In genomic region chr3:186138272-186138981, GRCh38 we compare ENCODE assay signal across 21 cellular contexts. TPM values are rescaled to one million over a fixed set of nuclear protein-coding genes. Genes with fewer than 3 reads are reported as not detected.
A peak's percentile ranks its signal among the peaks of the same experiment; 100 is the strongest.
DNase-seq lines count a peak whose midpoint lies in the region; ATAC-seq, FAIRE-seq and TF ChIP-seq lines count a peak whose summit lies in the region.
"Had no signal": no experiment of that assay in that cellular context is flagged by ENCODE, and none has a peak within 500 bp of the region (broad histone marks: within the 10 kb centered on the region; RNA-seq: fewer than 3 reads in every experiment).

No MANE protein-coding gene starts in this region.

- CTCF ChIA-PET in activated naive CD4-positive, alpha-beta T cell treated with anti-CD3 and anti-CD28 coated beads for 36 hours (lab: Charles Lee): no interaction called here

- H3K9ac ChIP-seq in endodermal cell (ENCODE audit: extremely low read depth, low read length, poor library complexity, severe bottlenecking): no peak overlapping the region

- peaks cover 2% of the 10 kb centered on the region for H3K4me1 Mint-ChIP-seq in endodermal cell
- peaks cover 50% of the 10 kb centered on the region for H3K4me1 Mint-ChIP-seq in nephron progenitor cell
- H3K4me1 Mint-ChIP-seq in activated naive CD4-positive, alpha-beta T cell treated with anti-CD3 and anti-CD28 coated beads for 36 hours (ENCODE audit: low read depth): no peaks in the 10 kb centered on the region

- H3K27me3 Mint-ChIP-seq in endodermal cell (ENCODE audit: insufficient read depth) (peaks cover 15% of the 10 kb centered on the region), nephron progenitor cell (ENCODE audit: low read depth, poor library complexity) (peaks cover 5% of the 10 kb centered on the region)
- peaks cover under 1% of the 10 kb centered on the region for H3K27me3 Mint-ChIP-seq in activated naive CD4-positive, alpha-beta T cell treated with anti-CD3 and anti-CD28 coated beads for 36 hours (ENCODE audit: low read depth)

- TF ChIP-seq CTCF in endodermal cell (conservative IDR thresholded peaks at IDR 0.05) (no peak), nephron progenitor cell (IDR thresholded peaks at IDR 0.05) (no peak), thyroid gland (IDR thresholded peaks at IDR 0.05) (no peak)

- H3K4me3 Mint-ChIP-seq in endodermal cell: no peak overlapping the region
- H3K4me3 Mint-ChIP-seq in nephron progenitor cell: no peak overlapping the region
- no peak overlapping the region for H3K4me3 Mint-ChIP-seq in activated naive CD4-positive, alpha-beta T cell treated with anti-CD3 and anti-CD28 coated beads for 36 hours
- H3K4me3 Mint-ChIP-seq: activated CD8-positive, alpha-beta T cell treated with anti-CD3 and anti-CD28 coated beads for 36 hours; CD14-positive monocyte had no signal

- H3K27me3 ChIP-seq in endodermal cell (ENCODE audit: control insufficient read depth, insufficient read depth, low read length, poor library complexity, severe bottlenecking): peaks cover 11% of the 10 kb centered on the region
- no peaks in the 10 kb centered on the region for H3K27me3 ChIP-seq in thyroid gland
- H3K27me3 ChIP-seq: cardiac muscle cell had no signal

- no peak for FAIRE-seq in GM19239 (lab: Jason Lieb, UNC)
- FAIRE-seq: keratinocyte had no signal

- ATAC-seq in Right ventricle myocardium superior (ENCODE audit: poor library complexity): peak; percentile 61
- ATAC-seq: activated CD8-positive, alpha-beta T cell treated with anti-CD3 and anti-CD28 coated beads for 36 hours; foreskin keratinocyte; HCT116 had no signal

- TF ChIP-seq POLR2A in thyroid gland (IDR thresholded peaks at IDR 0.05): no peak

- DNase-seq in Right ventricle myocardium superior (no peak), cardiac septum (ENCODE audit: low spot score) (no peak), endodermal cell (peak; percentile 18), nephron progenitor cell (no peak), thyroid gland (peak; percentile 15 to 36), GM19239 (ENCODE audit: insufficient read length, low spot score) (no peak)
- DNase-seq in stimulated activated naive CD4-positive, alpha-beta T cell (lab: John Stamatoyannopoulos, UW): no peak
- DNase-seq in activated naive CD4-positive, alpha-beta T cell treated with anti-CD3 and anti-CD28 coated beads for 36 hours: no peak
- DNase-seq: activated CD4-positive, CD25-positive, alpha-beta regulatory T cell treated with anti-CD3 and anti-CD28 coated beads, Interleukin-2, amount 50 U/mL, for 72 hours; activated CD8-positive, alpha-beta T cell treated with anti-CD3 and anti-CD28 coated beads for 36 hours; activated gamma-delta T cell treated with Interleukin-2 at 50 U/mL for 16 hours; DMS153; foreskin keratinocyte; IMR-90; mammary epithelial cell; NCI-H1105 treated with DMSO at 0.1 percent for 48 hours; right cardiac atrium had no signal

- intact Hi-C loops in Right ventricle myocardium superior (cut with DNase I): no loop called here
- intact Hi-C loops in cardiac septum (cut with DNase I): no loop called here
- intact Hi-C loops in thyroid gland (cut with DNase I): no loop called here
- intact Hi-C loops in activated naive CD4-positive, alpha-beta T cell treated with anti-CD3 and anti-CD28 coated beads for 36 hours (cut with micrococcal nuclease): no loop called here

- H3K4me3 ChIP-seq in endodermal cell (ENCODE audit: low read length) (no peak overlapping the region), thyroid gland (replicated peaks in 1 of 3) (no peak overlapping the region)
- H3K4me3 ChIP-seq: cardiac muscle cell had no signal

- H3K36me3 ChIP-seq in endodermal cell (ENCODE audit: control insufficient read depth, insufficient read depth, low read length): no peaks in the 10 kb centered on the region
- no peaks in the 10 kb centered on the region for H3K36me3 ChIP-seq in thyroid gland
- H3K36me3 ChIP-seq: cardiac muscle cell had no signal

- H3K27ac Mint-ChIP-seq in endodermal cell (no peak overlapping the region), nephron progenitor cell (peak overlapping the region; percentile 33)
- no peak overlapping the region for H3K27ac Mint-ChIP-seq in activated naive CD4-positive, alpha-beta T cell treated with anti-CD3 and anti-CD28 coated beads for 36 hours
- H3K27ac Mint-ChIP-seq: activated CD8-positive, alpha-beta T cell treated with anti-CD3 and anti-CD28 coated beads for 36 hours had no signal

- WGBS in endodermal cell (ENCODE audit: insufficient coverage in 1 of 2, insufficient read length in 1 of 2), 2 experiments: 92 to 94% methylated on average over 11 to 12 of the region's 12 CpGs
- 75 to 83% methylated on average over 12 of the region's 12 CpGs for WGBS in thyroid gland, 2 donors

- H3K36me3 Mint-ChIP-seq in endodermal cell (ENCODE audit: low read depth): no peaks in the 10 kb centered on the region
- no peaks in the 10 kb centered on the region for H3K36me3 Mint-ChIP-seq in nephron progenitor cell (ENCODE audit: low read depth)
- H3K36me3 Mint-ChIP-seq in activated naive CD4-positive, alpha-beta T cell treated with anti-CD3 and anti-CD28 coated beads for 36 hours (ENCODE audit: low read depth): no peaks in the 10 kb centered on the region

- no peaks in the 10 kb centered on the region for H3K4me1 ChIP-seq in endodermal cell (ENCODE audit: control insufficient read depth, insufficient read depth, low read length)
- H3K4me1 ChIP-seq in thyroid gland: no peaks in the 10 kb centered on the region
- H3K4me1 ChIP-seq: foreskin keratinocyte had no signal

- H3K9me3 ChIP-seq in endodermal cell (ENCODE audit: control insufficient read depth, low read length) (no peaks in the 10 kb centered on the region), thyroid gland (no peaks in the 10 kb centered on the region)

- H3K9me3 Mint-ChIP-seq in endodermal cell: no peaks in the 10 kb centered on the region
- no peaks in the 10 kb centered on the region for H3K9me3 Mint-ChIP-seq in nephron progenitor cell
- no peaks in the 10 kb centered on the region for H3K9me3 Mint-ChIP-seq in activated naive CD4-positive, alpha-beta T cell treated with anti-CD3 and anti-CD28 coated beads for 36 hours
- H3K9me3 Mint-ChIP-seq: activated CD8-positive, alpha-beta T cell treated with anti-CD3 and anti-CD28 coated beads for 36 hours; CD14-positive monocyte had no signal

- H3K27ac ChIP-seq in endodermal cell (ENCODE audit: low read depth, low read length) (no peak overlapping the region), thyroid gland (no peak overlapping the region)
- H3K27ac ChIP-seq: cardiac muscle cell, foreskin keratinocyte had no signal

RNA-seq across cellular contexts. Expression of gene ETV5, which starts 29.5 kb away (rescaled TPM):
- total RNA-seq in Right ventricle myocardium superior: 5.9 TPM
- total RNA-seq in cardiac septum: 17.4 TPM
- total RNA-seq in endodermal cell: 10 to 100 TPM; 56.4 to 84.1 TPM
- 35.3 TPM for polyA plus RNA-seq in endodermal cell (2013, experiment 1 of 2)
- polyA plus RNA-seq in endodermal cell (2013, experiment 2 of 2): 36.0 TPM
- total RNA-seq in thyroid gland: 10 to 100 TPM; 17.9 to 51.5 (median 28.9) TPM
- total RNA-seq in activated naive CD4-positive, alpha-beta T cell treated with anti-CD3 and anti-CD28 coated beads for 36 hours: 1 to 10 TPM; 1.1 to 1.5 TPM

Comparison
In these comparisons a context has a peak if more than half of its experiments do, and no peak if none do; other contexts are left out.
1. DNase-seq: peak in endodermal cell (single experiment) and thyroid gland (2 of 2); none in Right ventricle myocardium superior (single experiment), cardiac septum (single experiment), nephron progenitor cell (single experiment), stimulated activated naive CD4-positive, alpha-beta T cell (0 of 6), GM19239 (single experiment) and activated naive CD4-positive, alpha-beta T cell treated with anti-CD3 and anti-CD28 coated beads for 36 hours (single experiment).